ENCODE assay signal across 8 cellular contexts in genomic region chr21:29078884-29079765, GRCh38. TPM values are rescaled to one million over a fixed set of nuclear protein-coding genes. Genes with fewer than 3 reads are reported as not detected.
A peak's percentile ranks its signal among the peaks of the same experiment; 100 is the strongest.
DNase-seq lines count a peak whose midpoint lies in the region; ATAC-seq and TF ChIP-seq lines count a peak whose summit lies in the region.

No MANE protein-coding gene starts in this region.

- no peaks in the 10 kb centered on the region for H3K27me3 ChIP-seq in DND-41 (ENCODE audit: insufficient read depth, low read length, poor library complexity)
- no peaks in the 10 kb centered on the region for H3K27me3 ChIP-seq in parathyroid adenoma (ENCODE audit: control insufficient read depth, insufficient read depth, low read length)
- H3K27me3 ChIP-seq in mammary epithelial cell (ENCODE audit: insufficient read depth, low read length) = no peaks in the 10 kb centered on the region

- CTCF ChIA-PET in mammary epithelial cell (lab: Charles Lee; ENCODE audit: low non-redundant PET) = no interaction called here

- H3K9me3 ChIP-seq in DND-41 (ENCODE audit: insufficient read depth, low read length, severe bottlenecking) (no peaks in the 10 kb centered on the region), parathyroid adenoma (ENCODE audit: control insufficient read depth, low read length) (no peaks in the 10 kb centered on the region), mammary epithelial cell (replicated peaks; ENCODE audit: insufficient read depth, low read length) (no peaks in the 10 kb centered on the region)

- H3K4me3 ChIP-seq in DND-41 (ENCODE audit: low read depth in 1 of 2, low read length in 2 of 2) = no peak overlapping the region; a peak in 1 of 4 replicates
- no peak overlapping the region for H3K4me3 ChIP-seq in parathyroid adenoma (ENCODE audit: low read depth, low read length)
- no peak overlapping the region for H3K4me3 ChIP-seq in mammary epithelial cell (replicated peaks in 1 of 3; ENCODE audit: insufficient read depth in 1 of 3, low read depth in 2 of 3, low read length in 3 of 3)

- H3K4me1 ChIP-seq in DND-41 (ENCODE audit: insufficient read depth, low read length) (peaks cover 42% of the 10 kb centered on the region), parathyroid adenoma (peaks cover 8% of the 10 kb centered on the region), mammary epithelial cell (ENCODE audit: insufficient read depth, low read length) (peaks cover 19% of the 10 kb centered on the region)

- 68% methylated on average over 8 of the region's 8 CpGs for WGBS in mammary epithelial cell (ENCODE audit: low coverage, missing lambda C conversion rate)

- H3K27ac ChIP-seq in DND-41 (ENCODE audit: low read length) (peak overlapping the region; percentile 50), parathyroid adenoma (peak overlapping the region; percentile 81), mammary epithelial cell (ENCODE audit: insufficient read depth, low read depth, low read length) (no peak overlapping the region)

- H3K4me2 ChIP-seq in DND-41 (ENCODE audit: insufficient read depth, low read length) (no peak overlapping the region), parathyroid adenoma (ENCODE audit: low read length) (no peak overlapping the region), mammary epithelial cell (ENCODE audit: insufficient read depth, low read depth, low read length) (no peak overlapping the region)

- no TSS peak for BruUV-seq in mammary epithelial cell (replicated peaks; lab: Mats Ljungman, UMichigan)

- peak; percentile 73 for ATAC-seq in DND-41 (ENCODE audit: insufficient read depth, low read depth)
- peak; percentile 50 for ATAC-seq in GM21390 (IDR thresholded peaks at IDR 0.05; ENCODE audit: unreplicated experiment)
- no peak for ATAC-seq in esophagus mucosa

- no peaks in the 10 kb centered on the region for H3K36me3 ChIP-seq in DND-41 (ENCODE audit: insufficient read depth, low read length)
- no peaks in the 10 kb centered on the region for H3K36me3 ChIP-seq in parathyroid adenoma (ENCODE audit: control insufficient read depth, insufficient read depth, low read length)
- no peaks in the 10 kb centered on the region for H3K36me3 ChIP-seq in mammary epithelial cell (ENCODE audit: insufficient read depth, low read length)

- no peak overlapping the region for H3K9ac ChIP-seq in DND-41 (ENCODE audit: low read depth, low read length)
- H3K9ac ChIP-seq in parathyroid adenoma = no peak overlapping the region
- H3K9ac ChIP-seq in mammary epithelial cell (ENCODE audit: insufficient read depth, low read length) = no peak overlapping the region

- H2AFZ ChIP-seq in DND-41 (ENCODE audit: low read depth, low read length) = peak overlapping the region; percentile 57
- peak overlapping the region; percentile 65 for H2AFZ ChIP-seq in parathyroid adenoma
- no peak overlapping the region for H2AFZ ChIP-seq in mammary epithelial cell (ENCODE audit: low read depth, low read length)

- dilution Hi-C loops in mammary epithelial cell (cut with HindIII; ENCODE audit: low sequenced_read_pairs) = no loop called here

- H3K79me2 ChIP-seq in DND-41 (ENCODE audit: insufficient read depth, low read length) = no peaks in the 10 kb centered on the region
- no peaks in the 10 kb centered on the region for H3K79me2 ChIP-seq in parathyroid adenoma
- H3K79me2 ChIP-seq in mammary epithelial cell (ENCODE audit: insufficient read depth, low read length) = no peaks in the 10 kb centered on the region

- DNase-seq in DND-41 = peak; percentile 57
- peak; percentile 29 for DNase-seq in LHCN-M2 (ENCODE audit: low read depth)
- DNase-seq in activated effector memory CD4-positive, alpha-beta T cell treated with Interleukin-2 at 50 U/mL for 16 hours = peak; percentile 8
- no peak for DNase-seq in NCI-H1417 treated with DMSO at 0.1 percent for 48 hours (lab: John Stamatoyannopoulos, UW)
- no peak for DNase-seq in mammary epithelial cell

- in situ Hi-C loops in mammary epithelial cell (cut with MboI; ENCODE audit: low sequenced_read_pairs in 2 of 2) = loop anchor here in 1 of 2 donors (25.0 kb wide), 1 partner anchor 758 kb away; no protein-coding TSS in a partner anchor

- H4K20me1 ChIP-seq in DND-41 (ENCODE audit: insufficient read depth, low read length) (no peaks in the 10 kb centered on the region), mammary epithelial cell (ENCODE audit: insufficient read depth, low read length) (no peaks in the 10 kb centered on the region)

- TF ChIP-seq CTCF in DND-41 (IDR thresholded peaks at IDR 0.05; ENCODE audit: borderline replicate concordance, extremely low read depth, low read length, poor library complexity, severe bottlenecking) = no peak
- no peak for TF ChIP-seq CTCF in parathyroid adenoma (IDR thresholded peaks at IDR 0.05)
- no peak for TF ChIP-seq CTCF in mammary epithelial cell (conservative IDR thresholded peaks at IDR 0.05 in 1 of 2, IDR thresholded peaks at IDR 0.05 in 1 of 2; ENCODE audit: extremely low read depth in 1 of 2, insufficient read depth in 1 of 2, low read depth in 1 of 2, low read length in 2 of 2)

- intact Hi-C loops in mammary epithelial cell (cut with micrococcal nuclease) = loop anchor here (10.0 kb wide), 1 partner anchor 1066 kb away; no protein-coding TSS in a partner anchor

RNA-seq across cellular contexts. Expression of gene CCT8, which starts 5.7 kb away (rescaled TPM):
- total RNA-seq in LHCN-M2 (2014; rRNA removed) (246 and 253 TPM in 2 replicates), esophagus mucosa (105 TPM), mammary epithelial cell (100 to 1,000 TPM; 124 to 195 TPM)
- polyA plus RNA-seq in LHCN-M2 (2012) = 136 TPM
- polyA plus RNA-seq in mammary epithelial cell = 188 TPM
- polyA minus RNA-seq in mammary epithelial cell = 187 TPM

RNA-seq across cellular contexts. Expression of gene MAP3K7CL, which starts 51.3 kb away (rescaled TPM):
- 23.1 and 44.1 TPM in 2 replicates for total RNA-seq in LHCN-M2 (2014; rRNA removed)
- 67.0 TPM for polyA plus RNA-seq in LHCN-M2 (2012)
- 3.1 TPM for total RNA-seq in esophagus mucosa
- total RNA-seq in mammary epithelial cell = 1 to 10 TPM; 6.0 to 7.7 TPM
- polyA plus RNA-seq in mammary epithelial cell = 6.2 TPM
- not detected for polyA minus RNA-seq in mammary epithelial cell

RNA-seq across cellular contexts. Expression of gene USP16, which starts 54.7 kb away (rescaled TPM):
- total RNA-seq in LHCN-M2 (2014; rRNA removed) (40.4 and 41.1 TPM in 2 replicates), esophagus mucosa (21.7 TPM), mammary epithelial cell (10 to 100 TPM; 17.3 to 28.1 TPM)
- polyA plus RNA-seq in LHCN-M2 (2012) = 14.3 TPM
- 12.4 TPM for polyA plus RNA-seq in mammary epithelial cell
- polyA minus RNA-seq in mammary epithelial cell = 15.6 TPM

RNA-seq across cellular contexts. Expression of gene RWDD2B, which starts 60.0 kb away (rescaled TPM):
- 21.8 and 25.4 TPM in 2 replicates for total RNA-seq in LHCN-M2 (2014; rRNA removed)
- 18.6 TPM for polyA plus RNA-seq in LHCN-M2 (2012)
- total RNA-seq in esophagus mucosa = 14.4 TPM
- total RNA-seq in mammary epithelial cell = 10 to 100 TPM; 19.7 to 30.2 TPM
- 20.4 TPM for polyA plus RNA-seq in mammary epithelial cell
- 12.4 TPM for polyA minus RNA-seq in mammary epithelial cell

Comparison
In these comparisons a context has a peak if more than half of its experiments do, and no peak if none do; other contexts are left out.
1. DNase-seq: peak in DND-41 (single experiment), LHCN-M2 (single experiment) and activated effector memory CD4-positive, alpha-beta T cell treated with Interleukin-2 at 50 U/mL for 16 hours (single experiment); none in NCI-H1417 treated with DMSO at 0.1 percent for 48 hours (single experiment) and mammary epithelial cell (single experiment).